In genomic region chr9:8903077-8903476, GRCh38 we compare ENCODE assay signal across 27 cellular contexts.
"Had no signal": no experiment of that assay in that cellular context is flagged by ENCODE, and none has a peak within 500 bp of the region (broad histone marks: within the 10 kb centered on the region; RNA-seq: fewer than 3 reads in every experiment).

No MANE protein-coding gene starts in this region.

- H3K36me3 Mint-ChIP-seq: immature natural killer cell; memory B cell; naive thymus-derived CD4-positive, alpha-beta T cell had no signal

- H3K4me3 Mint-ChIP-seq: dendritic cell treated with granulocyte-macrophage colony-stimulating factor and Interleukin-4, amounts not matched to agents 40 ng/mL and 50 ng/mL, for 4 days; effector memory CD8-positive, alpha-beta T cell; endodermal cell; immature natural killer cell; memory B cell; naive thymus-derived CD4-positive, alpha-beta T cell had no signal

- H3K4me3 ChIP-seq: colonic mucosa, esophagus muscularis mucosa, gastrocnemius medialis, heart right ventricle, left lung, lung had no signal

- H3K27ac ChIP-seq: colonic mucosa, esophagus muscularis mucosa, gastrocnemius medialis, heart right ventricle, left lung had no signal

- H3K27me3 Mint-ChIP-seq: dendritic cell treated with granulocyte-macrophage colony-stimulating factor and Interleukin-4, amounts not matched to agents 40 ng/mL and 50 ng/mL, for 4 days; effector memory CD8-positive, alpha-beta T cell; memory B cell had no signal

- H3K27ac Mint-ChIP-seq: dendritic cell treated with granulocyte-macrophage colony-stimulating factor and Interleukin-4, amounts not matched to agents 40 ng/mL and 50 ng/mL, for 4 days; effector memory CD8-positive, alpha-beta T cell; endodermal cell; immature natural killer cell; memory B cell; naive thymus-derived CD4-positive, alpha-beta T cell had no signal

- H3K9me3 Mint-ChIP-seq: dendritic cell treated with granulocyte-macrophage colony-stimulating factor and Interleukin-4, amounts not matched to agents 40 ng/mL and 50 ng/mL, for 4 days; effector memory CD8-positive, alpha-beta T cell; endodermal cell; memory B cell had no signal

- H3K27me3 ChIP-seq: colonic mucosa, esophagus muscularis mucosa, gastrocnemius medialis, heart right ventricle, left lung had no signal

- H3K36me3 ChIP-seq: colonic mucosa, esophagus muscularis mucosa, gastrocnemius medialis, heart right ventricle, left lung had no signal

- DNase-seq: cerebellar nuclear complex; colonic mucosa; cortex of kidney; effector CD8-positive, alpha-beta T cell; effector memory CD8-positive, alpha-beta T cell; endodermal cell; erythroblast; foreskin melanocyte; gastrocnemius medialis; glutamatergic neuron; head of caudate nucleus; heart right ventricle; hypothalamus; immature natural killer cell; islet precursor cell; kidney; kidney glomerular epithelial cell; left cardiac atrium; left lung; left ventricle myocardium superior; mammary epithelial cell; midbrain; naive thymus-derived CD4-positive, alpha-beta T cell had no signal

- H3K4me1 Mint-ChIP-seq: endodermal cell, immature natural killer cell, memory B cell had no signal

- H3K4me1 ChIP-seq: colonic mucosa, esophagus muscularis mucosa, gastrocnemius medialis, heart right ventricle had no signal

- ATAC-seq: effector memory CD8-positive, alpha-beta T cell; gastrocnemius medialis; heart right ventricle; left cardiac atrium; left lung; left ventricle myocardium superior; naive thymus-derived CD4-positive, alpha-beta T cell had no signal

- H3K9me3 ChIP-seq: colonic mucosa, esophagus muscularis mucosa, gastrocnemius medialis had no signal
